Comparison of ENCODE assay signal across 7 cellular contexts in the genomic region with DNA sequence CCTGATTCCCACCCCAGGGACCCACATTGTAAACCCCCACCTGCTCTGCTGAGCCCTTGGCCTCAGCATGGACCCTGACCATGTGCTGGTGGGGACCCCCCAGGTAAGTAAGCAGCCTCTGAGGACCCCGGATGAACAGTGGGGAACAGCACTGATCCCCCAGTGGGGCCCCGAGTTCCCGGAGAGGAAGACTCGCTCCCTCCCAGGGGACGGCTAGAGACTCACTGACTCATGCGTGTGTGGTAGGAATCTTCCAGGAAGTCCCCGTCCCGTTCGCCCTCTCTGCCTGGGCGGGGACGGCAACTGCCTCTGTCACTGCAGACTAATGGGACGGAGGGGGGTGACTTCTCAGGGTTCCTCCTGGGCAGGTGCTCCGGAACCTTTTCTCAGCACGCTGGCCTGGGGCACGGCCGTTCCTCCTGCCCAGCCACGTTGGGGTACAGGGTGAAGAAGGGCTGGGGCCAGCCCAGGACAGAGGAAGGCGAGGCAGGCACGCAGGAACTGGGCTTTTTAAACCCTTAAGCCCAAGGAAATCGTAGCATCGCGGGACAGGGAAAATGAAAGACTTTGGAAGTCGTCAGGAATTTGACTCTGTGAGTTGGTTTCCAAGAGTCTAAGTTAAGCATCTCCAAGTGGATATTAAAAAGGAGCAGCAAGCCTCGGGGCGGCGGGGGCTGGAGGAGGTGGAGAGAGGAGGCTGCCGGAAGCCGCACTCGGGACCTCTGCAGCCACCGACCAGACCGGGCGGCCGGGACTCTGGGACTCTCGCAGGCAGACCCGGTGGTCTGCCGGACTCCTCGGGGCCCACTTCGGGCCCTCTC.
A peak's percentile ranks its signal among the peaks of the same experiment; 100 is the strongest.
DNase-seq lines count a peak whose midpoint lies in the region; ATAC-seq and TF ChIP-seq lines count a peak whose summit lies in the region.

No MANE protein-coding gene starts in this region.

- peaks cover 32% of the 10 kb centered on the region for H3K4me1 Mint-ChIP-seq in activated CD4-positive, alpha-beta memory T cell treated with anti-CD3 and anti-CD28 coated beads for 36 hours (ENCODE audit: low read depth)
- H3K4me1 Mint-ChIP-seq in nephron progenitor cell = peaks cover 69% of the 10 kb centered on the region

- H3K4me1 ChIP-seq in esophagus muscularis mucosa (peaks cover 44 to 82% (median 73%) of the 10 kb centered on the region in 4 donors), upper lobe of right lung (peaks cover 68% of the 10 kb centered on the region)

- H3K27me3 ChIP-seq in MG63 (no peaks in the 10 kb centered on the region), esophagus muscularis mucosa (no peaks in the 10 kb centered on the region), upper lobe of right lung (no peaks in the 10 kb centered on the region)

- peak overlapping the region; percentile 63 for H3K4me3 ChIP-seq in MG63
- peak overlapping the region; percentile 48 to 59 (median 56) for H3K4me3 ChIP-seq in esophagus muscularis mucosa
- H3K4me3 ChIP-seq in upper lobe of right lung = peak overlapping the region; percentile 54

- H3K27ac Mint-ChIP-seq in activated CD4-positive, alpha-beta memory T cell treated with anti-CD3 and anti-CD28 coated beads for 36 hours = peak overlapping the region; percentile 93
- peak overlapping the region; percentile 81 for H3K27ac Mint-ChIP-seq in nephron progenitor cell

- peak overlapping the region; percentile 87 for H3K4me3 Mint-ChIP-seq in activated CD4-positive, alpha-beta memory T cell treated with anti-CD3 and anti-CD28 coated beads for 36 hours
- H3K4me3 Mint-ChIP-seq in nephron progenitor cell = peak overlapping the region; percentile 45

- POLR2A ChIA-PET in activated CD4-positive, alpha-beta memory T cell treated with anti-CD3 and anti-CD28 coated beads for 36 hours (lab: Charles Lee) = no interaction called here

- H3K9me3 ChIP-seq in MG63 (no peaks in the 10 kb centered on the region), esophagus muscularis mucosa (no peaks in the 10 kb centered on the region), upper lobe of right lung (no peaks in the 10 kb centered on the region)

- no peaks in the 10 kb centered on the region for H3K27me3 Mint-ChIP-seq in activated CD4-positive, alpha-beta memory T cell treated with anti-CD3 and anti-CD28 coated beads for 36 hours
- peaks cover 8% of the 10 kb centered on the region for H3K27me3 Mint-ChIP-seq in nephron progenitor cell (ENCODE audit: low read depth, poor library complexity)

- WGBS in esophagus muscularis mucosa = 46% methylated on average over 34 of the region's 38 CpGs

- TF ChIP-seq EP300 in esophagus muscularis mucosa (IDR thresholded peaks at IDR 0.05) = no peak

- peak; percentile 27 for ATAC-seq in GM18909 (IDR thresholded peaks at IDR 0.05; ENCODE audit: poor library complexity, unreplicated experiment)
- peak; percentile 84 for ATAC-seq in upper lobe of right lung
- ATAC-seq in HG03354 (IDR thresholded peaks at IDR 0.05; ENCODE audit: poor library complexity, severe bottlenecking, unreplicated experiment) = no peak

- intact Hi-C loops in activated CD4-positive, alpha-beta memory T cell treated with anti-CD3 and anti-CD28 coated beads for 36 hours (cut with micrococcal nuclease) = no loop called here
- intact Hi-C loops in esophagus muscularis mucosa (cut with DNase I) = no loop called here
- intact Hi-C loops in upper lobe of right lung (cut with DNase I) = no loop called here

- H3K9me3 Mint-ChIP-seq in activated CD4-positive, alpha-beta memory T cell treated with anti-CD3 and anti-CD28 coated beads for 36 hours = no peaks in the 10 kb centered on the region
- H3K9me3 Mint-ChIP-seq in nephron progenitor cell = no peaks in the 10 kb centered on the region

- TF ChIP-seq POLR2A in esophagus muscularis mucosa (IDR thresholded peaks at IDR 0.05; ENCODE audit: low read depth) = peak; percentile 52

- no peaks in the 10 kb centered on the region for H3K36me3 Mint-ChIP-seq in activated CD4-positive, alpha-beta memory T cell treated with anti-CD3 and anti-CD28 coated beads for 36 hours
- H3K36me3 Mint-ChIP-seq in nephron progenitor cell (ENCODE audit: low read depth) = no peaks in the 10 kb centered on the region

- peak overlapping the region; percentile 90 to 96 (median 92) for H3K27ac ChIP-seq in esophagus muscularis mucosa (replicated peaks in 1 of 4)
- H3K27ac ChIP-seq in upper lobe of right lung = peak overlapping the region; percentile 89

- DNase-seq in MG63 (peak; percentile 92), esophagus muscularis mucosa (ENCODE audit: extremely low spot score) (peak; percentile 96), nephron progenitor cell (peak; percentile 36), upper lobe of right lung (peak; percentile 92)
- peak; percentile 84 for DNase-seq in activated CD4-positive, alpha-beta memory T cell treated with anti-CD3 and anti-CD28 coated beads for 36 hours

- TF ChIP-seq CTCF in esophagus muscularis mucosa (IDR thresholded peaks at IDR 0.05) (no peak), nephron progenitor cell (IDR thresholded peaks at IDR 0.05) (no peak), upper lobe of right lung (IDR thresholded peaks at IDR 0.05) (no peak)

- CTCF ChIA-PET in activated CD4-positive, alpha-beta memory T cell treated with anti-CD3 and anti-CD28 coated beads for 36 hours (lab: Charles Lee) = no interaction called here

- H3K36me3 ChIP-seq in MG63 = peaks cover 59% of the 10 kb centered on the region
- no peaks in the 10 kb centered on the region for H3K36me3 ChIP-seq in esophagus muscularis mucosa
- no peaks in the 10 kb centered on the region for H3K36me3 ChIP-seq in upper lobe of right lung

Comparison
In these comparisons a context has a peak if more than half of its experiments do, and no peak if none do; other contexts are left out.
1. DNase-seq: peak in every context shown above with its lines; median percentile 96 in esophagus muscularis mucosa; 92 in MG63; 92 in upper lobe of right lung; 84 in activated CD4-positive, alpha-beta memory T cell treated with anti-CD3 and anti-CD28 coated beads for 36 hours; 36 in nephron progenitor cell.